Comparison of ENCODE assay signal across 2 cellular contexts in the genomic region with DNA sequence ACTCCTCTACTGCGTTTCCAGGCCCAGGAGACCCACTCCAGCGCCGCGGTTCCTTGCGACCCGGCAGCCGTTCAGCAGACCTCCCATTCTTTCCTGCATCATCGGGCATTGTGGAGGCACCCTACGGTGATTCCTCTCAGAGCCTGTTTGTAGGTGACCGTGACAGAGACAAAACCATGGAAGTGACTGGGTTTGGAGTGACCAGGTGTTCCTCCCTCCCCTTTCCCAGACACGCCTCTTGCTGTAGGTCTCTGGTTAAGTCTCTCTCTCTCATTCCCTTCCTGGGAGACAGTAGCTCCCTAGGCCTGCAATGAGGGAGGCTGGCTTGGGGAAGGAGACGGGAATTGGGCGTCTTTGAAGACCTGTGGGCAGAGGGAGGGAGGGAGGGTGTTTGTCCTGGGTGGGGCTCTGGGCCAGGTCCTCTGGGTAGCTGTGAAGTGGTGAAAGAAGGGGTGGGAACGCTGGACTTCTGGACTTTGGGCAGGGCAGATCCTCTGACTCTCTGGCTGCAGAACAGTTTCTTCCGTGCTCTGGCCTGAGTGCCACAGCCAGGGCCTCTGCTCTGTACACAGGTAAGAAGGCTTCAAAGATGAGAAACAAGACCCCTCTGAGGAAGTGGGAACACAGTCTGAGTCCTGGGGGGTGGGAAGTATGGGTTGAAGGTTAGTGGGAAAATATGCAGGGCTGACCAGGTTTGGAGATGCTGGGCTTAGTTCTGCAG.
TF ChIP-seq lines count a peak whose summit lies in the region.

No MANE protein-coding gene starts in this region.

TF ChIP-seq in HCT116, 20 proteins besides CTCF, POLR2A, EP300 and RAD21 (continued from another document):
- TF ChIP-seq, protein P1, sequence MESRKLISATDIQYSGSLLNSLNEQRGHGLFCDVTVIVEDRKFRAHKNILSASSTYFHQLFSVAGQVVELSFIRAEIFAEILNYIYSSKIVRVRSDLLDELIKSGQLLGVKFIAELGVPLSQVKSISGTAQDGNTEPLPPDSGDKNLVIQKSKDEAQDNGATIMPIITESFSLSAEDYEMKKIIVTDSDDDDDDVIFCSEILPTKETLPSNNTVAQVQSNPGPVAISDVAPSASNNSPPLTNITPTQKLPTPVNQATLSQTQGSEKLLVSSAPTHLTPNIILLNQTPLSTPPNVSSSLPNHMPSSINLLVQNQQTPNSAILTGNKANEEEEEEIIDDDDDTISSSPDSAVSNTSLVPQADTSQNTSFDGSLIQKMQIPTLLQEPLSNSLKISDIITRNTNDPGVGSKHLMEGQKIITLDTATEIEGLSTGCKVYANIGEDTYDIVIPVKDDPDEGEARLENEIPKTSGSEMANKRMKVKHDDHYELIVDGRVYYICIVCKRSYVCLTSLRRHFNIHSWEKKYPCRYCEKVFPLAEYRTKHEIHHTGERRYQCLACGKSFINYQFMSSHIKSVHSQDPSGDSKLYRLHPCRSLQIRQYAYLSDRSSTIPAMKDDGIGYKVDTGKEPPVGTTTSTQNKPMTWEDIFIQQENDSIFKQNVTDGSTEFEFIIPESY (IDR thresholded peaks at IDR 0.05; ENCODE audit: extremely low read depth, insufficient replicate concordance, low read length), result no peak
- TF ChIP-seq MAX (IDR thresholded peaks at IDR 0.05), result no peak
- TF ChIP-seq CEBPB (IDR thresholded peaks at IDR 0.05; ENCODE audit: low read depth), result no peak
- no peak for TF ChIP-seq ELF1 (IDR thresholded peaks at IDR 0.05; ENCODE audit: borderline replicate concordance, low read depth)
- TF ChIP-seq SRF (IDR thresholded peaks at IDR 0.05; ENCODE audit: low read depth), result no peak
- TF ChIP-seq EGR1 (IDR thresholded peaks at IDR 0.05; ENCODE audit: low read depth), result no peak
- no peak for TF ChIP-seq YY1 (IDR thresholded peaks at IDR 0.05; ENCODE audit: extremely low read depth, insufficient replicate concordance, low read depth, low read length)
- TF ChIP-seq REST (IDR thresholded peaks at IDR 0.05; ENCODE audit: low read depth), result no peak
- no peak for TF ChIP-seq SP1 (IDR thresholded peaks at IDR 0.05; ENCODE audit: low read depth)
- no peak for TF ChIP-seq EZH2 (IDR thresholded peaks at IDR 0.05)
- no peak for TF ChIP-seq SIN3A (IDR thresholded peaks at IDR 0.05; ENCODE audit: low read depth)
- TF ChIP-seq CBX3 (IDR thresholded peaks at IDR 0.05; ENCODE audit: low read depth), result no peak
- TF ChIP-seq JUND (IDR thresholded peaks at IDR 0.05), result no peak
- no peak for TF ChIP-seq EZH2phosphoT487 (IDR thresholded peaks at IDR 0.05; ENCODE audit: borderline replicate concordance)
- TF ChIP-seq FOSL1 (IDR thresholded peaks at IDR 0.05; ENCODE audit: low read depth), result no peak
- TF ChIP-seq ZFX (IDR thresholded peaks at IDR 0.05), result no peak
- no peak for TF ChIP-seq TCF7L2 (IDR thresholded peaks at IDR 0.05; ENCODE audit: borderline replicate concordance, extremely low read depth, insufficient read depth, insufficient read length)
- no peak for TF ChIP-seq ATF3 (IDR thresholded peaks at IDR 0.05)
- no peak for TF ChIP-seq POLR2AphosphoS5 (IDR thresholded peaks at IDR 0.05; ENCODE audit: low read depth, low read length)

TF ChIP-seq in HEK293T, 16 proteins besides CTCF, POLR2A, EP300 and RAD21 (continued from another document):
- TF ChIP-seq PKNOX1 (IDR thresholded peaks at IDR 0.05) (no peak), LEF1 (IDR thresholded peaks at IDR 0.05; ENCODE audit: borderline replicate concordance) (no peak), ZNF384 (IDR thresholded peaks at IDR 0.05) (no peak), ARNT (IDR thresholded peaks at IDR 0.05) (no peak), CTBP1 (IDR thresholded peaks at IDR 0.05; ENCODE audit: borderline replicate concordance) (no peak), TARDBP (IDR thresholded peaks at IDR 0.05) (no peak)
